Comparison of ENCODE assay signal across 10 cellular contexts in the genomic region with DNA sequence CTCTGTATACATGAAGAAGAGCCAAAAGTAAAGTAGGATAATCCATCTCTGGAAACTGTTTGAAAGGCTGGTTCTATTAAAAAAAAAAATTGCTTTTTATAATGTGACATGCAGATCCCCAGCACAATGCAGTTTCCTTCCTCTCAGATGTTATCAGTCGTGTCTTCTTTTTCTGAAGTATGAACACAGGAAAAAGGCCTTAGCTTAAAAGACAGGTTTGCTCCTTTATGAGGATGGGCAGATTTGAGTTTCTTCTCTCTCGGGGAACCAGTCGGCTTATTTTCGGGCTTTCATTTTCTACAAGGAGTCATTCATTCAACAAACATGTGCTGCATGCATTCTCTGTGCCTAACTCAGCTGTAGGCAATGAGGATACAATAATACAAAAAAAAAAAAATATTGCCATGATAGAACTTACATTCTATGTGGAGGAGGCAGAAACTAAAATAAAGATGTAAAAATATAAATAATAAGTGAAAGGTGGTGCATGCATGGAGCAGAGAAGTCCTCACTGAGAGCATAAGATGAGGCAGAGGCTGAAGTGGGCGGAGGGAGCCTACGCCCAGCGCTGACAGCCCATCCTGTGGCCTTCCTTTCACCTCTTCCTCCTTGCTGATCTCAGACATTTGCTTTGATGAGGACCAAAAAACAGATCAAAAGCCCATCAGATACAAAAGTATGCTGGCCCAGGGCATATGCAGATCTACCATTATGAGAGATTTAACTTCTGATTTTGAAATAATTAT. TPM values are rescaled to one million over a fixed set of nuclear protein-coding genes. Genes with fewer than 3 reads are reported as not detected.
DNase-seq lines count a peak whose midpoint lies in the region; ATAC-seq and TF ChIP-seq lines count a peak whose summit lies in the region.
"Had no signal": no experiment of that assay in that cellular context is flagged by ENCODE, and none has a peak within 500 bp of the region (broad histone marks: within the 10 kb centered on the region; RNA-seq: fewer than 3 reads in every experiment).

A gene (minus strand): TSS at position 513 of the 746 bp plus-strand sequence. CDS start 467 bp downstream, at position 46.

- H3K27me3 Mint-ChIP-seq in CD4-positive, alpha-beta T cell = no peaks in the 10 kb centered on the region
- H3K27me3 Mint-ChIP-seq in Calu3 (ENCODE audit: unreplicated experiment) = no peaks in the 10 kb centered on the region
- H3K27me3 Mint-ChIP-seq: stimulated activated naive CD8-positive, alpha-beta T cell treated with anti-CD3 and anti-CD28 coated beads, Interleukin-15, Interleukin-2, amounts not matched to agents 100 ng/mL and 50 ng/mL, for 24 hours had no signal

- no peak for TF ChIP-seq CTCF in CD4-positive, alpha-beta T cell (IDR thresholded peaks at IDR 0.05)
- no peak for TF ChIP-seq CTCF in Calu3 (IDR thresholded peaks at IDR 0.05; ENCODE audit: unreplicated experiment)

- no peak within 1 kb of the TSS for H3K27ac Mint-ChIP-seq in CD4-positive, alpha-beta T cell
- no peak within 1 kb of the TSS for H3K27ac Mint-ChIP-seq in activated naive CD4-positive, alpha-beta T cell treated with anti-CD3 and anti-CD28 coated beads, Interleukin-2, amount 50 U/mL, for 72 hours
- no peak within 1 kb of the TSS for H3K27ac Mint-ChIP-seq in Calu3 (ENCODE audit: unreplicated experiment)
- H3K27ac Mint-ChIP-seq: stimulated activated naive CD8-positive, alpha-beta T cell treated with anti-CD3 and anti-CD28 coated beads, Interleukin-15, Interleukin-2, amounts not matched to agents 100 ng/mL and 50 ng/mL, for 24 hours had no signal

- no peak within 1 kb of the TSS for H3K4me3 Mint-ChIP-seq in CD4-positive, alpha-beta T cell
- H3K4me3 Mint-ChIP-seq in Calu3 (ENCODE audit: low read depth, unreplicated experiment) = no peak within 1 kb of the TSS
- H3K4me3 Mint-ChIP-seq: stimulated activated naive CD8-positive, alpha-beta T cell treated with anti-CD3 and anti-CD28 coated beads, Interleukin-15, Interleukin-2, amounts not matched to agents 100 ng/mL and 50 ng/mL, for 24 hours had no signal

- DNase-seq in CD4-positive, alpha-beta T cell = peak in 2 of 10 experiments; percentile 17 to 20
- DNase-seq in activated naive CD4-positive, alpha-beta T cell treated with anti-CD3 and anti-CD28 coated beads, Interleukin-2, amount 50 U/mL, for 72 hours (ENCODE audit: low spot score in 2 of 2) = peak in 1 of 2 donors; percentile 28
- no peak for DNase-seq in putamen (ENCODE audit: low spot score)
- DNase-seq in Calu3 = no peak
- DNase-seq: MG63 had no signal

- peak within 1 kb of the TSS; percentile 58 for H3K27ac ChIP-seq in CD4-positive, alpha-beta T cell (ENCODE audit: low read depth, low read length)

- H3K27me3 ChIP-seq in CD4-positive, alpha-beta T cell (ENCODE audit: control insufficient read depth, insufficient read depth, low read length) = no peaks in the 10 kb centered on the region
- H3K27me3 ChIP-seq: MG63 had no signal

- CTCF ChIA-PET in CD4-positive, alpha-beta T cell (lab: Charles Lee) = interaction anchor here (1.1 to 1.7 kb wide), 2 partner anchors 10 to 12 kb away, joined by 4 to 5 read pairs; no protein-coding TSS in a partner anchor
- CTCF ChIA-PET in Calu3 (lab: Charles Lee) = no interaction called here

- peaks cover 65% of the 10 kb centered on the region for H3K36me3 Mint-ChIP-seq in CD4-positive, alpha-beta T cell (ENCODE audit: low read depth)
- H3K36me3 Mint-ChIP-seq in activated naive CD4-positive, alpha-beta T cell treated with anti-CD3 and anti-CD28 coated beads, Interleukin-2, amount 50 U/mL, for 72 hours = peaks cover 42 to 58% of the 10 kb centered on the region in 2 donors
- H3K36me3 Mint-ChIP-seq in Calu3 (ENCODE audit: insufficient read depth, unreplicated experiment) = no peaks in the 10 kb centered on the region

- peak; percentile 75 for ATAC-seq in CD4-positive, alpha-beta T cell (ENCODE audit: poor library complexity)
- ATAC-seq in GM19324 (IDR thresholded peaks at IDR 0.05; ENCODE audit: low FRiP score, unreplicated experiment) (peak; percentile 51), HG03354 (IDR thresholded peaks at IDR 0.05; ENCODE audit: poor library complexity, severe bottlenecking, unreplicated experiment) (peak; percentile 39), GM18520 (IDR thresholded peaks at IDR 0.05; ENCODE audit: unreplicated experiment) (no peak), GM18519 (IDR thresholded peaks at IDR 0.05; ENCODE audit: low FRiP score, unreplicated experiment) (no peak)
- peak; percentile 41 to 55 for ATAC-seq in activated naive CD4-positive, alpha-beta T cell treated with anti-CD3 and anti-CD28 coated beads, Interleukin-2, amount 50 U/mL, for 72 hours

- H3K9me3 ChIP-seq in CD4-positive, alpha-beta T cell (ENCODE audit: control insufficient read depth, low read length) = no peaks in the 10 kb centered on the region
- H3K9me3 ChIP-seq: MG63 had no signal

- BruUV-seq in Calu3 (replicated peaks; lab: Mats Ljungman, UMichigan) = no TSS peak

- POLR2A ChIA-PET in CD4-positive, alpha-beta T cell (lab: Charles Lee) = interaction anchor here (0.5 to 4.6 kb wide), 9 partner anchors 9 to 49 kb away, joined by 3 to 60 read pairs (median 10); no protein-coding TSS in a partner anchor

- H3K9me3 Mint-ChIP-seq in CD4-positive, alpha-beta T cell = peaks cover 2% of the 10 kb centered on the region
- peaks cover 0 to 10% of the 10 kb centered on the region in 2 donors for H3K9me3 Mint-ChIP-seq in activated naive CD4-positive, alpha-beta T cell treated with anti-CD3 and anti-CD28 coated beads, Interleukin-2, amount 50 U/mL, for 72 hours
- peaks cover 3% of the 10 kb centered on the region for H3K9me3 Mint-ChIP-seq in Calu3 (ENCODE audit: low read depth, unreplicated experiment)

- peaks cover 15% of the 10 kb centered on the region for H3K4me1 Mint-ChIP-seq in CD4-positive, alpha-beta T cell (ENCODE audit: low read depth)
- no peaks in the 10 kb centered on the region for H3K4me1 Mint-ChIP-seq in Calu3 (ENCODE audit: low read depth, unreplicated experiment)

- intact Hi-C loops in CD4-positive, alpha-beta T cell (cut with DNase I, micrococcal nuclease) = loop anchor here in 1 of 2 experiments (1.0 kb wide), 2 partner anchors 9 to 12 kb away; no protein-coding TSS in a partner anchor
- intact Hi-C loops in Calu3 (cut with micrococcal nuclease; ENCODE audit: unreplicated experiment) = no loop called here

RNA-seq across cellular contexts. Expression of the gene that starts here (rescaled TPM):
- total RNA-seq in CD4-positive, alpha-beta T cell = 10 to 100 TPM; 74.0 to 74.8 TPM
- 10 to 100 TPM; 42.4 to 86.5 TPM for total RNA-seq in activated naive CD4-positive, alpha-beta T cell treated with anti-CD3 and anti-CD28 coated beads, Interleukin-2, amount 50 U/mL, for 72 hours
- 0.85 and 1.5 TPM in 2 replicates for total RNA-seq in Calu3 (2022)

Comparison
In these comparisons a context has a peak if more than half of its experiments do, and no peak if none do; other contexts are left out.
1. RNA of the gene that starts here (total RNA-seq): 42.4 to 86.5 TPM in activated naive CD4-positive, alpha-beta T cell treated with anti-CD3 and anti-CD28 coated beads, Interleukin-2, amount 50 U/mL, for 72 hours and 74.0 to 74.8 TPM in CD4-positive, alpha-beta T cell; 0.85 to 1.5 TPM in Calu3; every median in the first group is over 10 times any median in the second.
2. ATAC-seq: peak in CD4-positive, alpha-beta T cell (single experiment), GM19324 (single experiment), HG03354 (single experiment) and activated naive CD4-positive, alpha-beta T cell treated with anti-CD3 and anti-CD28 coated beads, Interleukin-2, amount 50 U/mL, for 72 hours (2 of 2); none in GM18520 (single experiment) and GM18519 (single experiment).